Comparison of ENCODE assay signal across 19 cellular contexts in genomic region chr2:44766777-44767176, GRCh38.
"Had no signal": no experiment of that assay in that cellular context is flagged by ENCODE, and none has a peak within 500 bp of the region (broad histone marks: within the 10 kb centered on the region; RNA-seq: fewer than 3 reads in every experiment).

No MANE protein-coding gene starts in this region.

- DNase-seq: KBM-7, MV-4-11, NCI-H1048, NCI-H1105, NCI-H1417 treated with DMSO at 0.1 percent for 48 hours, NCI-H146, NCI-H1694 treated with DMSO at 0.1 percent for 48 hours, NCI-H1930, NCI-H2081, NCI-H2107, NCI-H226, NCI-H446, NCI-H510A, NCI-H524 treated with DMSO at 0.1 percent for 48 hours, NCI-H69, NCI-H774, Right ventricle myocardium superior, RPMI8226, SIG-M5 had no signal
